22 cellular contexts compared by ENCODE assay signal in the genomic region with DNA sequence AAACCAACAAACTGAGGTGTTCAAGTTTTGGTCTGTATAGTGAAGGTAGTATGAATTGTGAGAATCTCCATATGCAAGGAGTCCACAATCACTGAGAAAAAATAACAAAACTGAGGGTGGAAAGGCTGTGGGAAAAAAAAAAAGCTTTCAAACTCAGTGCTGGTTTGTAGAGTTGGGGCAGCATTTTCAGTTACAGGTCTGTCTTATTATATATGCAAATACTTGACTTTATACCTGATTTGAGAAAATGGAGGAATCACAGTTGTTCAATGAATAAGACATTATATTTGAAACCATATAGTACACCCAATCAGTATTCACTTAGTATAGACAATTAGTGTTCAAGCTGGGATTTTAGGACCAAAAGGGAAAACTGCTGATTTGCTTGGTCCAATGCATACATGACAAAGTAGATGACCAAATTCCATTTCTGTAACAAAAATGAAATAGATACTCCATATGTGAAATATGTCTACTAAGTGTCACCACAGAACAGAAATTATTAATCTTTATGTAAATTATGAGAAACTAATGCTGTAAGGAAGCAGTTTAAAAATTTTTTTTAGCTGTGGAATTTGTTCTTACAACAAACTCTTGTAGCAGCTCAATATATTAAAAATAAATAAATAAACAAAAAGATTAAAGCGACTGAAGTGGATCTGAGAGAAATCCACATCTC.
"Had no signal": no experiment of that assay in that cellular context is flagged by ENCODE, and none has a peak within 500 bp of the region (broad histone marks: within the 10 kb centered on the region; RNA-seq: fewer than 3 reads in every experiment).

No MANE protein-coding gene starts in this region.

- ATAC-seq: left lobe of liver, lower lobe of right lung, mucosa of descending colon, pancreas, psoas muscle had no signal

- DNase-seq: activated CD4-positive, alpha-beta T cell treated with anti-CD3 and anti-CD28 coated beads for 4 hours; activated CD4-positive, alpha-beta T cell treated with anti-CD3 and anti-CD28 coated beads, Interleukin-2, amount 50 U/mL, for 48 hours; activated CD4-positive, CD25-positive, alpha-beta regulatory T cell; activated CD8-positive, alpha-beta memory T cell treated with anti-CD3 and anti-CD28 coated beads, Interleukin-2, amount 50 U/mL, for 48 hours; activated effector memory CD4-positive, alpha-beta T cell treated with Interleukin-2 at 50 U/mL for 16 hours; activated naive CD4-positive, alpha-beta T cell treated with anti-CD3 and anti-CD28 coated beads, Interleukin-2, amount 10 ng/mL, durations not matched to agents 7 days and 5 days; activated T-cell treated with anti-CD3 and anti-CD28 coated beads, Interleukin-2, amount 50 U/mL, for 48 hours; amygdala; glutamatergic neuron; immature natural killer cell; lower lobe of right lung; mesendoderm; mucosa of descending colon; nephron progenitor cell; pancreas; psoas muscle; spleen; stimulated activated CD4-positive, alpha-beta T cell treated with anti-CD3 and anti-CD28 coated beads, Interleukin-4, amount 100 ng/mL, for 1 hour; stimulated activated naive CD4-positive, alpha-beta T cell treated with Interleukin-2 at 50 U/mL for 16 hours; tibial artery had no signal

- FAIRE-seq: bronchial epithelial cell had no signal
